24 cellular contexts compared by ENCODE assay signal in the genomic region with DNA sequence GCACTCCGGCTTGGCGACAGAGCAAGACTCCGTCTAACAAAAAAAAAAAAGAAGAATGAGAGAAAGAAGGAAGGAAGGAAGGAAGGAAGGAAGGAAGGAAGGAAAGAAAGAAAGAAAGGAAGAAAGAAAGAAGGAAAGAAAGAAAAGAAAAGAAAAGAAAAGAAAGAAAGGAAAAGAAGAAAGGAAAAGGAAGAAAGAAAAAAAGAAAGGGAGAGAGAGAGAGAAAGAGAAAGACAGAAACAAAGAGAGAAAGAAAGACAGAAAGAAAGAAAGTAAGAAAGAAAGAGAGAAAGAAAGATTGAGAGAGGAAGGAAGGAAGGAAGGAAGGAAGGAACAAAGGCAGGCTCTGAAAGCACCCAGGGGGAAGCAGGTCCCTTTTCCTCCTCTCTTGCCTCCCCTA.
DNase-seq lines count a peak whose midpoint lies in the region; ATAC-seq lines count a peak whose summit lies in the region.
"Had no signal": no experiment of that assay in that cellular context is flagged by ENCODE, and none has a peak within 500 bp of the region (broad histone marks: within the 10 kb centered on the region; RNA-seq: fewer than 3 reads in every experiment).

No MANE protein-coding gene starts in this region.

- CTCF ChIA-PET in activated CD4-positive, alpha-beta T cell treated with anti-CD3 and anti-CD28 coated beads for 36 hours (lab: Charles Lee) = no interaction called here

- H3K9me3 Mint-ChIP-seq in activated CD4-positive, alpha-beta T cell treated with anti-CD3 and anti-CD28 coated beads for 36 hours (ENCODE audit: low read depth) = no peaks in the 10 kb centered on the region
- H3K9me3 Mint-ChIP-seq in activated CD4-positive, alpha-beta T cell treated with anti-CD3 and anti-CD28 coated beads, Interleukin-2, amount 10 ng/mL, durations not matched to agents 24 days and 14 days = no peaks in the 10 kb centered on the region
- H3K9me3 Mint-ChIP-seq in effector memory CD8-positive, alpha-beta T cell = peaks cover 2 to 10% of the 10 kb centered on the region in 2 donors
- H3K9me3 Mint-ChIP-seq: activated T-cell treated with anti-CD3 and anti-CD28 coated beads, Interleukin-2, amount 50 U/mL, for 24 hours; nephron progenitor cell; stimulated activated memory B cell treated with anti-CD40 and anti-IgM and Interleukin-4, amounts not matched to agents 10 μg/mL and 1 μg/mL and 100 μg/mL, for 72 hours had no signal

- H3K27me3 ChIP-seq in BLaER1 = no peaks in the 10 kb centered on the region
- H3K27me3 ChIP-seq: gastroesophageal sphincter, suprapubic skin, upper lobe of left lung had no signal

- H3K36me3 Mint-ChIP-seq in activated CD4-positive, alpha-beta T cell treated with anti-CD3 and anti-CD28 coated beads for 36 hours (ENCODE audit: low read depth) = peaks cover 7% of the 10 kb centered on the region
- peaks cover 4% of the 10 kb centered on the region for H3K36me3 Mint-ChIP-seq in activated CD4-positive, alpha-beta T cell treated with anti-CD3 and anti-CD28 coated beads, Interleukin-2, amount 10 ng/mL, durations not matched to agents 24 days and 14 days (ENCODE audit: low read depth)
- H3K36me3 Mint-ChIP-seq in effector memory CD8-positive, alpha-beta T cell (ENCODE audit: insufficient read depth) = peaks cover 12% of the 10 kb centered on the region
- H3K36me3 Mint-ChIP-seq: stimulated activated memory B cell treated with anti-CD40 and anti-IgM and Interleukin-4, amounts not matched to agents 10 μg/mL and 1 μg/mL and 100 μg/mL, for 72 hours had no signal

- POLR2A ChIA-PET in activated CD4-positive, alpha-beta T cell treated with anti-CD3 and anti-CD28 coated beads for 36 hours (lab: Charles Lee) = no interaction called here

- H3K9ac ChIP-seq in BLaER1 = no peak overlapping the region

- H3K4me1 Mint-ChIP-seq in activated CD4-positive, alpha-beta T cell treated with anti-CD3 and anti-CD28 coated beads for 36 hours = peaks cover 82% of the 10 kb centered on the region
- H3K4me1 Mint-ChIP-seq in activated CD4-positive, alpha-beta T cell treated with anti-CD3 and anti-CD28 coated beads, Interleukin-2, amount 10 ng/mL, durations not matched to agents 24 days and 14 days = peaks cover 67% of the 10 kb centered on the region
- peaks cover 71 to 85% of the 10 kb centered on the region in 2 donors for H3K4me1 Mint-ChIP-seq in effector memory CD8-positive, alpha-beta T cell (ENCODE audit: low read depth in 2 of 2)

- no peak overlapping the region for H3K4me3 Mint-ChIP-seq in activated CD4-positive, alpha-beta T cell treated with anti-CD3 and anti-CD28 coated beads for 36 hours
- no peak overlapping the region for H3K4me3 Mint-ChIP-seq in activated CD4-positive, alpha-beta T cell treated with anti-CD3 and anti-CD28 coated beads, Interleukin-2, amount 10 ng/mL, durations not matched to agents 24 days and 14 days
- peak overlapping the region; percentile 50 for H3K4me3 Mint-ChIP-seq in effector memory CD8-positive, alpha-beta T cell
- H3K4me3 Mint-ChIP-seq: activated T-cell treated with anti-CD3 and anti-CD28 coated beads, Interleukin-2, amount 50 U/mL, for 24 hours; nephron progenitor cell; stimulated activated memory B cell treated with anti-CD40 and anti-IgM and Interleukin-4, amounts not matched to agents 10 μg/mL and 1 μg/mL and 100 μg/mL, for 72 hours had no signal

- H3K36me3 ChIP-seq in BLaER1 (no peaks in the 10 kb centered on the region), KOPT-K1 (ENCODE audit: insufficient read depth, low read length) (no peaks in the 10 kb centered on the region)
- H3K36me3 ChIP-seq: gastroesophageal sphincter, lower lobe of right lung, suprapubic skin, upper lobe of left lung had no signal

- intact Hi-C loops in activated CD4-positive, alpha-beta T cell treated with anti-CD3 and anti-CD28 coated beads for 36 hours (cut with DNase I, micrococcal nuclease) = no loop called here
- intact Hi-C loops in activated CD4-positive, alpha-beta T cell treated with anti-CD3 and anti-CD28 coated beads, Interleukin-2, amount 10 ng/mL, durations not matched to agents 24 days and 14 days (cut with micrococcal nuclease) = loop anchor here (10.0 kb wide), 2 partner anchors 213 to 457 kb away; no protein-coding TSS in a partner anchor
- intact Hi-C loops in posterior cingulate gyrus (cut with DNase I) = no loop called here

- no peaks in the 10 kb centered on the region for H4K20me1 ChIP-seq in BLaER1

- no peak for DNase-seq in activated CD4-positive, alpha-beta T cell treated with anti-CD3 and anti-CD28 coated beads for 36 hours
- DNase-seq in activated CD4-positive, alpha-beta T cell treated with anti-CD3 and anti-CD28 coated beads, Interleukin-2, amount 10 ng/mL, durations not matched to agents 24 days and 14 days = no peak
- no peak for DNase-seq in effector memory CD8-positive, alpha-beta T cell
- DNase-seq in posterior cingulate gyrus = no peak
- DNase-seq in stimulated activated CD4-positive, alpha-beta T cell treated with anti-CD3 and anti-CD28 coated beads, Interleukin-4, amount 100 ng/mL, for 24 hours = no peak
- DNase-seq: activated T-cell treated with anti-CD3 and anti-CD28 coated beads, Interleukin-2, amount 50 U/mL, for 24 hours; aorta; HCEC 1CT; Karpas-422; lower lobe of right lung; NCI-H1417; NCI-H2029 treated with DMSO at 0.1 percent for 48 hours; NCI-H2227 treated with DMSO at 0.1 percent for 48 hours; NCI-H526; nephron progenitor cell; stimulated activated CD4-positive, alpha-beta T cell treated with anti-CD3 and anti-CD28 coated beads, Interleukin-15, amount 100 ng/mL, for 24 hours; upper lobe of left lung had no signal

- no peak for ATAC-seq in activated CD4-positive, alpha-beta T cell treated with anti-CD3 and anti-CD28 coated beads for 36 hours
- no peak for ATAC-seq in effector memory CD8-positive, alpha-beta T cell (replicated peaks)
- ATAC-seq in GM21825 (IDR thresholded peaks at IDR 0.05; ENCODE audit: unreplicated experiment) = no peak
- ATAC-seq: activated CD4-positive, CD25-positive, alpha-beta regulatory T cell treated with anti-CD3 and anti-CD28 coated beads, Interleukin-2, amount 50 U/mL, for 24 hours; gastroesophageal sphincter; lower lobe of right lung; stimulated activated memory B cell treated with anti-CD40 and anti-IgM and Interleukin-4, amounts not matched to agents 10 μg/mL and 1 μg/mL and 100 μg/mL, for 72 hours had no signal

- H3K27ac ChIP-seq in BLaER1 (peak overlapping the region; percentile 75; the same call in 1 of the 2 replicates), KOPT-K1 (ENCODE audit: low read depth, low read length, poor library complexity, severe bottlenecking) (peak overlapping the region; percentile 84)
- H3K27ac ChIP-seq: gastroesophageal sphincter, lower lobe of right lung, suprapubic skin, upper lobe of left lung had no signal

- H3K9me3 ChIP-seq in BLaER1 (peaks cover 10% of the 10 kb centered on the region), KOPT-K1 (ENCODE audit: insufficient read depth, low read length, poor library complexity, severe bottlenecking) (no peaks in the 10 kb centered on the region)
- H3K9me3 ChIP-seq: gastroesophageal sphincter, lower lobe of right lung, suprapubic skin, upper lobe of left lung had no signal

- peak overlapping the region; percentile 28 for H3K27ac Mint-ChIP-seq in activated CD4-positive, alpha-beta T cell treated with anti-CD3 and anti-CD28 coated beads for 36 hours
- H3K27ac Mint-ChIP-seq in activated CD4-positive, alpha-beta T cell treated with anti-CD3 and anti-CD28 coated beads, Interleukin-2, amount 10 ng/mL, durations not matched to agents 24 days and 14 days = no peak overlapping the region
- H3K27ac Mint-ChIP-seq in effector memory CD8-positive, alpha-beta T cell = peak overlapping the region; percentile 91 to 99
- H3K27ac Mint-ChIP-seq: nephron progenitor cell; stimulated activated memory B cell treated with anti-CD40 and anti-IgM and Interleukin-4, amounts not matched to agents 10 μg/mL and 1 μg/mL and 100 μg/mL, for 72 hours had no signal

- no peaks in the 10 kb centered on the region for H3K27me3 Mint-ChIP-seq in activated CD4-positive, alpha-beta T cell treated with anti-CD3 and anti-CD28 coated beads for 36 hours
- H3K27me3 Mint-ChIP-seq in activated CD4-positive, alpha-beta T cell treated with anti-CD3 and anti-CD28 coated beads, Interleukin-2, amount 10 ng/mL, durations not matched to agents 24 days and 14 days = no peaks in the 10 kb centered on the region
- H3K27me3 Mint-ChIP-seq in effector memory CD8-positive, alpha-beta T cell = no peaks in the 10 kb centered on the region
- H3K27me3 Mint-ChIP-seq: activated T-cell treated with anti-CD3 and anti-CD28 coated beads, Interleukin-2, amount 50 U/mL, for 24 hours had no signal

- no peak overlapping the region for H3K4me3 ChIP-seq in BLaER1
- H3K4me3 ChIP-seq: gastroesophageal sphincter, lower lobe of right lung, suprapubic skin, upper lobe of left lung had no signal

- peak overlapping the region; percentile 70 for H3K4me2 ChIP-seq in BLaER1

- peaks cover 100% of the 10 kb centered on the region for H3K4me1 ChIP-seq in BLaER1

Comparison
In these comparisons a context has a peak if more than half of its experiments do, and no peak if none do; other contexts are left out.
1. H3K4me3 Mint-ChIP-seq: peak in effector memory CD8-positive, alpha-beta T cell (2 of 2); none in activated CD4-positive, alpha-beta T cell treated with anti-CD3 and anti-CD28 coated beads for 36 hours (single experiment) and activated CD4-positive, alpha-beta T cell treated with anti-CD3 and anti-CD28 coated beads, Interleukin-2, amount 10 ng/mL, durations not matched to agents 24 days and 14 days (single experiment).